8 cellular contexts compared by ENCODE assay signal in genomic region chr9:86671018-86671417, GRCh38.
"Had no signal": no experiment of that assay in that cellular context is flagged by ENCODE, and none has a peak within 500 bp of the region (broad histone marks: within the 10 kb centered on the region; RNA-seq: fewer than 3 reads in every experiment).

No MANE protein-coding gene starts in this region.

- FAIRE-seq: G401.6, GM12878, GM12891, GM12892, GM18507, GM19239 had no signal

- ATAC-seq: GM12878 had no signal

- H3K4me3 ChIP-seq: GM12878 had no signal

- DNase-seq: GDM1, GF-D8 had no signal
